Comparison of ENCODE assay signal across 22 cellular contexts in the genomic region with DNA sequence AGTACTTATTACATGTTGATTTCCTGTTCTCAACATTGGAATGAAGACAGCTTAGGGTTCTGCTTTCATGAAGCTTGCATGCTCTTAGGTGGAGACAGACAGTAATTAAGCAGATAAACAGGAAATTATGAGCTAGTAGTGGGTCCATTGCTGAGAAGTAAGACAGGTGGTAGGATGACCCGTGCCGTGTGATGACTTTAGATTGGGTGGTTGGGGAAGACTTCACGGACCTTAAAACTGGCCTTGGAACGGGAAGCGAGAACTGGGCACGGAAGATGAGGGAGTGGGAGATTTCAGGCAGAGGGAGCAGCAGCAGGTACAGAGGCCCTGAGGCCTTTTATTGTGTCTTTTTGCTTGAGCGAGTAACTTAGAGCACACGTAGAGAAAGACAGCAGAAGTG. TPM values are rescaled to one million over a fixed set of nuclear protein-coding genes. Genes with fewer than 3 reads are reported as not detected.
DNase-seq lines count a peak whose midpoint lies in the region; ATAC-seq and TF ChIP-seq lines count a peak whose summit lies in the region.
"Had no signal": no experiment of that assay in that cellular context is flagged by ENCODE, and none has a peak within 500 bp of the region (broad histone marks: within the 10 kb centered on the region; RNA-seq: fewer than 3 reads in every experiment).

No MANE protein-coding gene starts in this region.

- H3K14ac ChIP-seq in IMR-90 (replicated peaks; ENCODE audit: low read depth, low read length) = no peak overlapping the region

- H2BK120ac ChIP-seq in IMR-90 (ENCODE audit: low read depth, low read length) = no peak overlapping the region

- no peak overlapping the region for H4K8ac ChIP-seq in IMR-90 (ENCODE audit: low read depth in 2 of 2, low read length in 2 of 2)

- intact Hi-C loops in IMR-90 (cut with micrococcal nuclease) = no loop called here
- intact Hi-C loops in activated naive CD4-positive, alpha-beta T cell treated with anti-CD3 and anti-CD28 coated beads for 36 hours (cut with micrococcal nuclease) = no loop called here

- no peak overlapping the region for H4K5ac ChIP-seq in IMR-90 (ENCODE audit: low read depth, low read length)

- no peak overlapping the region for H2AK9ac ChIP-seq in IMR-90 (replicated peaks; ENCODE audit: low read depth, low read length, poor library complexity)

- DNase-seq in IMR-90 = no peak
- peak; percentile 40 for DNase-seq in coronary artery (ENCODE audit: low spot score)
- no peak for DNase-seq in neural progenitor cell (ENCODE audit: low spot score)
- peak; percentile 18 for DNase-seq in superior temporal gyrus (ENCODE audit: extremely low spot score)
- no peak for DNase-seq in stimulated activated CD4-positive, alpha-beta T cell treated with anti-CD3 and anti-CD28 coated beads, Interleukin-4, amount 100 ng/mL, for 4 hours
- DNase-seq in activated naive CD4-positive, alpha-beta T cell treated with Interleukin-2 at 50 U/mL for 16 hours = no peak
- DNase-seq in activated naive CD4-positive, alpha-beta T cell treated with anti-CD3 and anti-CD28 coated beads for 36 hours = no peak
- DNase-seq in DMS79 (lab: John Stamatoyannopoulos, UW) = no peak
- DNase-seq: CD4-positive, alpha-beta memory T cell; colonic mucosa; HCEC 1CT; KBM-7; NCI-H146; NCI-H2171 treated with DMSO at 0.1 percent for 48 hours; NCI-H524 treated with DMSO at 0.1 percent for 48 hours; T-helper 2 cell; WERI-Rb-1 had no signal

- 85% methylated on average over 7 of the region's 8 CpGs; no CpG with 5 or more reads in 1 of the 2 experiments for WGBS in IMR-90 (ENCODE audit: extremely low coverage in 2 of 2, insufficient read length in 1 of 2), 2 experiments

- peaks cover 36 to 94% of the 10 kb centered on the region in 2 experiments for H3K79me1 ChIP-seq in IMR-90 (ENCODE audit: low read depth in 1 of 2, low read length in 2 of 2)

- H2AK5ac ChIP-seq in IMR-90 (ENCODE audit: low read depth, low read length) = no peak overlapping the region; the same call in 1 of the 2 replicates

- H3K9me3 ChIP-seq in IMR-90 (ENCODE audit: control insufficient read depth, insufficient read depth, low read length) (no peaks in the 10 kb centered on the region), neural progenitor cell (ENCODE audit: low read depth) (no peaks in the 10 kb centered on the region)
- H3K9me3 ChIP-seq: colonic mucosa had no signal

- H2BK15ac ChIP-seq in IMR-90 (ENCODE audit: low read depth, low read length) = no peak overlapping the region

- no peak overlapping the region for H3K18ac ChIP-seq in IMR-90 (ENCODE audit: low read depth, low read length)

- H2AFZ ChIP-seq in IMR-90 (replicated peaks; ENCODE audit: low read length, poor library complexity) = no peak overlapping the region
- no peak overlapping the region for H2AFZ ChIP-seq in neural progenitor cell (replicated peaks)

- peaks cover 47% of the 10 kb centered on the region for H3K36me3 ChIP-seq in IMR-90 (ENCODE audit: control insufficient read depth, insufficient read depth, low read length)
- H3K36me3 ChIP-seq in neural progenitor cell = peaks cover 2% of the 10 kb centered on the region
- H3K36me3 ChIP-seq: colonic mucosa had no signal

- POLR2A ChIA-PET in IMR-90 (lab: Charles Lee; ENCODE audit: unreplicated experiment) = interaction anchor here (0.6 kb wide), 1 partner anchor 43 kb away, joined by 18 read pairs; no protein-coding TSS in a partner anchor

- peaks cover 16% of the 10 kb centered on the region for H3K36me3 Mint-ChIP-seq in neural progenitor cell
- H3K36me3 Mint-ChIP-seq in activated naive CD4-positive, alpha-beta T cell treated with anti-CD3 and anti-CD28 coated beads for 36 hours (ENCODE audit: low read depth) = no peaks in the 10 kb centered on the region

- no peak for ATAC-seq in IMR-90 (ENCODE audit: low read depth)

- no peaks in the 10 kb centered on the region for H3K27me3 ChIP-seq in IMR-90 (ENCODE audit: control insufficient read depth, insufficient read depth, low read length)
- no peaks in the 10 kb centered on the region for H3K27me3 ChIP-seq in neural progenitor cell
- H3K27me3 ChIP-seq: colonic mucosa had no signal

- H4K20me1 ChIP-seq in IMR-90 (ENCODE audit: insufficient read depth, low read length) (peaks cover 80% of the 10 kb centered on the region), neural progenitor cell (ENCODE audit: low read depth) (peaks cover 93% of the 10 kb centered on the region)

- BruUV-seq in IMR-90 (replicated peaks; lab: Mats Ljungman, UMichigan) = no TSS peak

- H3K4me3 ChIP-seq in IMR-90 (ENCODE audit: insufficient read depth, low read depth, low read length) (no peak overlapping the region), coronary artery (no peak overlapping the region), neural progenitor cell (no peak overlapping the region)
- H3K4me3 ChIP-seq: colonic mucosa had no signal

- no peak overlapping the region for H3K9ac ChIP-seq in IMR-90 (ENCODE audit: low read depth, low read length)
- H3K9ac ChIP-seq in neural progenitor cell = no peak overlapping the region

- H3K9me1 ChIP-seq in IMR-90 (ENCODE audit: insufficient read depth, low read length) = peaks cover 23% of the 10 kb centered on the region

- no peak overlapping the region for H3K56ac ChIP-seq in IMR-90 (ENCODE audit: extremely low read depth, insufficient read depth, low read length)

- TF ChIP-seq CTCF in IMR-90 (conservative IDR thresholded peaks at IDR 0.05; ENCODE audit: low read depth, low read length) = no peak
- TF ChIP-seq CTCF in coronary artery (IDR thresholded peaks at IDR 0.05) = no peak
- no peak for TF ChIP-seq CTCF in neural progenitor cell (IDR thresholded peaks at IDR 0.05)

- no peak overlapping the region for H3K4me3 Mint-ChIP-seq in neural progenitor cell
- H3K4me3 Mint-ChIP-seq in activated naive CD4-positive, alpha-beta T cell treated with anti-CD3 and anti-CD28 coated beads for 36 hours = no peak overlapping the region
- H3K4me3 Mint-ChIP-seq: brain; CD4-positive, alpha-beta memory T cell had no signal

- H3F3A ChIP-seq in neural progenitor cell (ENCODE audit: low read depth) = peaks cover 32% of the 10 kb centered on the region

- dilution Hi-C loops in IMR-90 (cut with HindIII; ENCODE audit: low sequenced_read_pairs, unreplicated experiment) = no loop called here

- no peak overlapping the region for H2BK5ac ChIP-seq in IMR-90 (ENCODE audit: low read depth, low read length, poor library complexity, severe bottlenecking)

- H3K4me2 ChIP-seq in IMR-90 (ENCODE audit: low read depth, low read length) (no peak overlapping the region), neural progenitor cell (no peak overlapping the region)

- in situ Hi-C loops in IMR-90 (cut with MboI; ENCODE audit: low sequenced_read_pairs) = loop anchor here (5.0 kb wide), 1 partner anchor 155 kb away; no protein-coding TSS in a partner anchor

- H2BK20ac ChIP-seq in IMR-90 (ENCODE audit: low read depth, low read length) = no peak overlapping the region

- 0 out of 2 replicates have a peak overlapping the region, but pooled peaks have one; percentile 2 for H3K4ac ChIP-seq in IMR-90 (ENCODE audit: low read depth, low read length)

- H3K27ac ChIP-seq in IMR-90 (ENCODE audit: insufficient read depth, low read length) = no peak overlapping the region
- peak overlapping the region in 1 of 2 donors; percentile 56 for H3K27ac ChIP-seq in coronary artery
- no peak overlapping the region for H3K27ac ChIP-seq in neural progenitor cell
- H3K27ac ChIP-seq: colonic mucosa, WERI-Rb-1 had no signal

- no peaks in the 10 kb centered on the region for H3K9me3 Mint-ChIP-seq in neural progenitor cell
- H3K9me3 Mint-ChIP-seq in activated naive CD4-positive, alpha-beta T cell treated with anti-CD3 and anti-CD28 coated beads for 36 hours = no peaks in the 10 kb centered on the region
- H3K9me3 Mint-ChIP-seq: brain; CD4-positive, alpha-beta memory T cell had no signal

- peaks cover 68% of the 10 kb centered on the region for H3K79me2 ChIP-seq in neural progenitor cell (ENCODE audit: low read depth)

- H3K4me1 ChIP-seq in IMR-90 (ENCODE audit: control insufficient read depth, insufficient read depth, low read length) (peaks cover 35% of the 10 kb centered on the region), neural progenitor cell (peaks cover 4% of the 10 kb centered on the region)
- H3K4me1 ChIP-seq: colonic mucosa had no signal

- H3K23ac ChIP-seq in IMR-90 (ENCODE audit: low read depth, low read length) = peak overlapping the region; percentile 10; the same call in 1 of the 2 replicates

- no peak overlapping the region for H4K91ac ChIP-seq in IMR-90 (ENCODE audit: insufficient read depth, low read depth, low read length)

- peak overlapping the region; percentile 6 for H3K27ac Mint-ChIP-seq in neural progenitor cell
- H3K27ac Mint-ChIP-seq in activated naive CD4-positive, alpha-beta T cell treated with anti-CD3 and anti-CD28 coated beads for 36 hours = no peak overlapping the region

- no peak for TF ChIP-seq POLR2A in IMR-90 (IDR thresholded peaks at IDR 0.05; ENCODE audit: low read depth, low read length)

- peaks cover 8% of the 10 kb centered on the region for H3K27me3 Mint-ChIP-seq in neural progenitor cell (ENCODE audit: insufficient read depth, low read depth)
- H3K27me3 Mint-ChIP-seq in activated naive CD4-positive, alpha-beta T cell treated with anti-CD3 and anti-CD28 coated beads for 36 hours (ENCODE audit: low read depth) = no peaks in the 10 kb centered on the region
- H3K27me3 Mint-ChIP-seq: brain; CD4-positive, alpha-beta memory T cell had no signal

- CTCF ChIA-PET in IMR-90 (lab: Yijun Ruan, JAX) = interaction anchor here (0.5 to 1.4 kb wide), 3 partner anchors 91 to 136 kb away, joined by 3 to 4 read pairs (median 3); no protein-coding TSS in a partner anchor
- CTCF ChIA-PET in activated naive CD4-positive, alpha-beta T cell treated with anti-CD3 and anti-CD28 coated beads for 36 hours (lab: Charles Lee) = interaction anchor here (0.5 to 2.5 kb wide), 6 partner anchors 10 to 213 kb away, joined by 3 to 11 read pairs (median 4); no protein-coding TSS in a partner anchor

- no peak for TF ChIP-seq RAD21 in IMR-90 (IDR thresholded peaks at IDR 0.05; ENCODE audit: low read length)

- H3K4me1 Mint-ChIP-seq in neural progenitor cell = peaks cover 40% of the 10 kb centered on the region
- H3K4me1 Mint-ChIP-seq in activated naive CD4-positive, alpha-beta T cell treated with anti-CD3 and anti-CD28 coated beads for 36 hours (ENCODE audit: low read depth) = no peaks in the 10 kb centered on the region

RNA-seq across cellular contexts. Expression of gene ABL1, which starts 27.2 kb away (rescaled TPM):
- total RNA-seq in IMR-90 (2012; rRNA removed) = 31.9 and 33.7 TPM in 2 replicates
- polyA plus RNA-seq in IMR-90 (2012; rRNA removed) = 49.1 and 50.7 TPM in 2 replicates
- 35.4 and 41.3 TPM in 2 replicates for polyA plus RNA-seq in IMR-90 (2012; cell fraction: cytosol; rRNA removed)
- 61.9 and 74.7 TPM in 2 replicates for polyA plus RNA-seq in IMR-90 (2012; cell fraction: nucleus; rRNA removed; ENCODE audit: low replicate concordance)
- total RNA-seq in neural progenitor cell (ENCODE audit: low replicate concordance) = 38.4 and 74.0 TPM in 2 replicates
- 10 to 100 TPM; 25.7 to 26.1 TPM for total RNA-seq in activated naive CD4-positive, alpha-beta T cell treated with anti-CD3 and anti-CD28 coated beads for 36 hours

RNA-seq across cellular contexts. Expression of gene QRFP, which starts 34.4 kb away (rescaled TPM):
- not detected in 2 replicates for total RNA-seq in IMR-90 (2012; rRNA removed)
- not detected in 2 replicates for polyA plus RNA-seq in IMR-90 (2012; rRNA removed)
- not detected in 2 replicates for polyA plus RNA-seq in IMR-90 (2012; cell fraction: cytosol; rRNA removed)
- not detected in 2 replicates for polyA plus RNA-seq in IMR-90 (2012; cell fraction: nucleus; rRNA removed; ENCODE audit: low replicate concordance)
- not detected in 2 replicates for total RNA-seq in neural progenitor cell (ENCODE audit: low replicate concordance)
- not detected for total RNA-seq in activated naive CD4-positive, alpha-beta T cell treated with anti-CD3 and anti-CD28 coated beads for 36 hours
- total RNA-seq: CD4-positive, alpha-beta memory T cell; mononuclear cell; renal cortical epithelial cell; SK-MEL-5; subcutaneous adipose tissue had no signal
- polyA plus RNA-seq: CD4-positive, alpha-beta memory T cell had no signal

Comparison
In these comparisons a context has a peak if more than half of its experiments do, and no peak if none do; other contexts are left out.
1. DNase-seq: peak in coronary artery (single experiment) and superior temporal gyrus (single experiment); none in IMR-90 (single experiment), neural progenitor cell (single experiment), stimulated activated CD4-positive, alpha-beta T cell treated with anti-CD3 and anti-CD28 coated beads, Interleukin-4, amount 100 ng/mL, for 4 hours (0 of 2), activated naive CD4-positive, alpha-beta T cell treated with Interleukin-2 at 50 U/mL for 16 hours (single experiment), activated naive CD4-positive, alpha-beta T cell treated with anti-CD3 and anti-CD28 coated beads for 36 hours (single experiment) and DMS79 (single experiment).